ENCODE assay signal across 8 cellular contexts in genomic region chr6:163406320-163406719, GRCh38. TPM values are rescaled to one million over a fixed set of nuclear protein-coding genes. Genes with fewer than 3 reads are reported as not detected.
DNase-seq lines count a peak whose midpoint lies in the region; ATAC-seq, FAIRE-seq and TF ChIP-seq lines count a peak whose summit lies in the region.

No MANE protein-coding gene starts in this region.

- peak; percentile 12 for ATAC-seq in HG02678 (IDR thresholded peaks at IDR 0.05; ENCODE audit: unreplicated experiment)
- no peak for ATAC-seq in naive thymus-derived CD8-positive, alpha-beta T cell
- no peak for ATAC-seq in GM18517 (IDR thresholded peaks at IDR 0.05; ENCODE audit: unreplicated experiment)

- no peak for FAIRE-seq in astrocyte (lab: Jason Lieb, UNC)

- no peaks in the 10 kb centered on the region for H3K36me3 Mint-ChIP-seq in CD4-positive, alpha-beta memory T cell
- H3K36me3 Mint-ChIP-seq in astrocyte (ENCODE audit: low read depth, unreplicated experiment), result no peaks in the 10 kb centered on the region
- H3K36me3 Mint-ChIP-seq in naive thymus-derived CD8-positive, alpha-beta T cell, result no peaks in the 10 kb centered on the region

- H3K4me1 ChIP-seq in CD4-positive, alpha-beta memory T cell (ENCODE audit: insufficient read depth, low read length), result peaks cover 3% of the 10 kb centered on the region
- peaks cover 14% of the 10 kb centered on the region for H3K4me1 ChIP-seq in astrocyte (ENCODE audit: insufficient read depth, low read length)

- H3K9ac ChIP-seq in astrocyte (ENCODE audit: low read length), result peak overlapping the region; percentile 72

- POLR2A ChIA-PET in CD4-positive, alpha-beta memory T cell (lab: Charles Lee; ENCODE audit: partially characterized antibody), result interaction anchor here (1.1 to 1.5 kb wide), 2 partner anchors 9 to 11 kb away, joined by 3 to 4 read pairs; no protein-coding TSS in a partner anchor
- POLR2A ChIA-PET in naive thymus-derived CD8-positive, alpha-beta T cell (lab: Charles Lee), result interaction anchor here (1.1 kb wide), 1 partner anchor 10 kb away, joined by 5 read pairs; no protein-coding TSS in a partner anchor

- no peak for DNase-seq in CD4-positive, alpha-beta memory T cell
- DNase-seq in astrocyte (ENCODE audit: low read depth) (no peak), DMS 273 treated with DMSO at 0.1 percent for 48 hours (lab: John Stamatoyannopoulos, UW) (no peak), mucosa of gallbladder (ENCODE audit: low spot score) (no peak)
- DNase-seq in naive thymus-derived CD8-positive, alpha-beta T cell, result no peak
- DNase-seq in stimulated activated naive CD4-positive, alpha-beta T cell treated with Interleukin-2 at 50 U/mL for 16 hours (lab: John Stamatoyannopoulos, UW), result no peak

- peak overlapping the region; percentile 16 for H3K27ac ChIP-seq in CD4-positive, alpha-beta memory T cell (ENCODE audit: low read depth, low read length)
- H3K27ac ChIP-seq in astrocyte (ENCODE audit: low read depth, low read length), result peak overlapping the region; percentile 20

- H3K4me3 Mint-ChIP-seq in CD4-positive, alpha-beta memory T cell, result peak overlapping the region; percentile 82 to 95 (median 88)
- H3K4me3 Mint-ChIP-seq in astrocyte (ENCODE audit: unreplicated experiment), result peak overlapping the region; percentile 12
- peak overlapping the region; percentile 78 to 94 (median 90) for H3K4me3 Mint-ChIP-seq in naive thymus-derived CD8-positive, alpha-beta T cell

- CTCF ChIA-PET in CD4-positive, alpha-beta memory T cell (lab: Charles Lee; ENCODE audit: partially characterized antibody), result interaction anchor here (2.0 kb wide), 1 partner anchor 10 kb away, joined by 10 read pairs; no protein-coding TSS in a partner anchor

- intact Hi-C loops in CD4-positive, alpha-beta memory T cell (cut with micrococcal nuclease), result no loop called here

- H2AFZ ChIP-seq in astrocyte (ENCODE audit: low read depth, low read length), result peak overlapping the region; percentile 96

- peak overlapping the region; percentile 86 for H3K4me2 ChIP-seq in astrocyte (ENCODE audit: low read length)

- no peaks in the 10 kb centered on the region for H3K9me3 ChIP-seq in CD4-positive, alpha-beta memory T cell (ENCODE audit: control insufficient read depth in 1 of 2, low read length in 2 of 2)
- no peaks in the 10 kb centered on the region for H3K9me3 ChIP-seq in astrocyte (ENCODE audit: insufficient read depth, low read depth, low read length)

- no peaks in the 10 kb centered on the region for H3K9me3 Mint-ChIP-seq in CD4-positive, alpha-beta memory T cell
- H3K9me3 Mint-ChIP-seq in astrocyte (ENCODE audit: unreplicated experiment), result no peaks in the 10 kb centered on the region
- no peaks in the 10 kb centered on the region for H3K9me3 Mint-ChIP-seq in naive thymus-derived CD8-positive, alpha-beta T cell

- peak overlapping the region in 5 of 7 donors; percentile 51 to 96 (median 96) for H3K27ac Mint-ChIP-seq in CD4-positive, alpha-beta memory T cell
- H3K27ac Mint-ChIP-seq in astrocyte (ENCODE audit: unreplicated experiment), result no peak overlapping the region
- peak overlapping the region; percentile 85 to 97 (median 94) for H3K27ac Mint-ChIP-seq in naive thymus-derived CD8-positive, alpha-beta T cell

- peaks cover 0 to 2% of the 10 kb centered on the region in 2 donors for H3K27me3 Mint-ChIP-seq in CD4-positive, alpha-beta memory T cell
- no peaks in the 10 kb centered on the region for H3K27me3 Mint-ChIP-seq in astrocyte (ENCODE audit: low read depth, unreplicated experiment)
- peaks cover 0 to 8% (median 0%) of the 10 kb centered on the region in 5 donors for H3K27me3 Mint-ChIP-seq in naive thymus-derived CD8-positive, alpha-beta T cell

- TF ChIP-seq CTCF in astrocyte (IDR thresholded peaks at IDR 0.05; ENCODE audit: insufficient read depth, low read depth, low read length), result no peak

- H3K4me1 Mint-ChIP-seq in CD4-positive, alpha-beta memory T cell, result peaks cover 7 to 19% (median 13%) of the 10 kb centered on the region in 4 donors
- peaks cover 10% of the 10 kb centered on the region for H3K4me1 Mint-ChIP-seq in astrocyte (ENCODE audit: low read depth, unreplicated experiment)
- H3K4me1 Mint-ChIP-seq in naive thymus-derived CD8-positive, alpha-beta T cell, result peaks cover 10 to 24% (median 13%) of the 10 kb centered on the region in 4 donors

- no peaks in the 10 kb centered on the region for H4K20me1 ChIP-seq in astrocyte (ENCODE audit: insufficient read depth, low read length)

- peak overlapping the region in 1 of 2 donors; percentile 21 for H3K4me3 ChIP-seq in CD4-positive, alpha-beta memory T cell (ENCODE audit: low read length in 2 of 2)
- peak overlapping the region; percentile 48 for H3K4me3 ChIP-seq in astrocyte (ENCODE audit: insufficient read depth, low read depth, low read length)

- H3K27me3 ChIP-seq in CD4-positive, alpha-beta memory T cell (ENCODE audit: insufficient read depth, low read length), result no peaks in the 10 kb centered on the region
- H3K27me3 ChIP-seq in astrocyte (ENCODE audit: insufficient read depth, low read length), result no peaks in the 10 kb centered on the region

- no peaks in the 10 kb centered on the region for H3K36me3 ChIP-seq in CD4-positive, alpha-beta memory T cell (ENCODE audit: insufficient read depth, low read length)
- H3K36me3 ChIP-seq in astrocyte (ENCODE audit: insufficient read depth, low read length), result no peaks in the 10 kb centered on the region

- no peaks in the 10 kb centered on the region for H3K79me2 ChIP-seq in astrocyte (ENCODE audit: insufficient read depth, low read length)

RNA-seq across cellular contexts. Expression of gene QKI, which starts 8.2 kb away (rescaled TPM):
- total RNA-seq in CD4-positive, alpha-beta memory T cell, result 10 to 100 TPM; 64.1 to 66.4 TPM
- 10 to 100 TPM in 1 of 2 donors, 1 to 10 TPM in 1; 7.7 to 28.4 TPM for polyA plus RNA-seq in CD4-positive, alpha-beta memory T cell
- total RNA-seq in astrocyte (202 and 204 TPM in 2 replicates), mucosa of gallbladder (80.0 TPM)
- 10 to 100 TPM; 64.0 to 65.7 TPM for total RNA-seq in naive thymus-derived CD8-positive, alpha-beta T cell
- polyA plus RNA-seq in naive thymus-derived CD8-positive, alpha-beta T cell, result 10 to 100 TPM in 2 of 3 donors, 1 to 10 TPM in 1; 8.8 to 36.0 (median 29.6) TPM

Comparison
In these comparisons a context has a peak if more than half of its experiments do, and no peak if none do; other contexts are left out.
1. H3K4me3 Mint-ChIP-seq: peak in every context shown above with its lines; median percentile 90 in naive thymus-derived CD8-positive, alpha-beta T cell; 88 in CD4-positive, alpha-beta memory T cell; 12 in astrocyte.